9 cellular contexts compared by ENCODE assay signal in genomic region chr2:232522014-232522854, GRCh38. TPM values are rescaled to one million over a fixed set of nuclear protein-coding genes. Genes with fewer than 3 reads are reported as not detected.
DNase-seq lines count a peak whose midpoint lies in the region; FAIRE-seq and TF ChIP-seq lines count a peak whose summit lies in the region.
"Had no signal": no experiment of that assay in that cellular context is flagged by ENCODE, and none has a peak within 500 bp of the region (broad histone marks: within the 10 kb centered on the region; RNA-seq: fewer than 3 reads in every experiment).

No MANE protein-coding gene starts in this region.

- no peak overlapping the region for H3K4me2 ChIP-seq in endothelial cell of umbilical vein (ENCODE audit: insufficient read depth, low read length)

- FAIRE-seq in endothelial cell of umbilical vein (lab: Jason Lieb, UNC), result no peak

- dilution Hi-C loops in endothelial cell of umbilical vein (cut with MboI; ENCODE audit: extremely low pct_ligation_motif_present, low sequenced_read_pairs), result no loop called here

- no peaks in the 10 kb centered on the region for H3K9me3 Mint-ChIP-seq in neural crest cell

- H3K36me3 ChIP-seq in endothelial cell of umbilical vein (ENCODE audit: control insufficient read depth in 2 of 2, extremely low read depth in 1 of 2, insufficient read depth in 2 of 2, low read length in 2 of 2), result no peaks in the 10 kb centered on the region

- intact Hi-C loops in endothelial cell of umbilical vein (cut with micrococcal nuclease), result loop anchor here (5.0 kb wide), 1 partner anchor 615 kb away; no protein-coding TSS in a partner anchor
- intact Hi-C loops in posterior vena cava (cut with DNase I), result loop anchor here in 1 of 2 donors (10.0 kb wide), 2 partner anchors 77 to 607 kb away; no protein-coding TSS in a partner anchor

- H3K4me3 ChIP-seq in endothelial cell of umbilical vein (replicated peaks in 1 of 3; ENCODE audit: insufficient read depth in 1 of 3, low read depth in 1 of 3, low read length in 3 of 3), result no peak overlapping the region

- no peaks in the 10 kb centered on the region for H3K9me3 ChIP-seq in endothelial cell of umbilical vein (replicated peaks; ENCODE audit: control insufficient read depth, insufficient read depth, low read length)

- no peaks in the 10 kb centered on the region for H3K79me2 ChIP-seq in endothelial cell of umbilical vein (ENCODE audit: control insufficient read depth, insufficient read depth, low read length)

- H3K4me1 ChIP-seq in endothelial cell of umbilical vein (ENCODE audit: control insufficient read depth, extremely low read depth, insufficient read depth, low read length), result no peaks in the 10 kb centered on the region

- TF ChIP-seq RAD21 in Ishikawa (IDR thresholded peaks at IDR 0.05; ENCODE audit: low read depth), result peak; percentile 81

- TF ChIP-seq CTCF in endothelial cell of umbilical vein (IDR thresholded peaks at IDR 0.05; ENCODE audit: extremely low read depth in 1 of 2, insufficient read depth in 1 of 2, low read depth in 1 of 2, low read length in 2 of 2), result peak; percentile 63 to 76
- peak; percentile 97 for TF ChIP-seq CTCF in neural crest cell (conservative IDR thresholded peaks at IDR 0.05)

- H2AFZ ChIP-seq in endothelial cell of umbilical vein (ENCODE audit: low read depth, low read length), result no peak overlapping the region

- no peaks in the 10 kb centered on the region for H3K9me1 ChIP-seq in endothelial cell of umbilical vein (replicated peaks; ENCODE audit: control insufficient read depth, extremely low read depth, insufficient read depth, low read length)

- DNase-seq in Daoy (ENCODE audit: low read depth) (peak; percentile 45), endothelial cell of umbilical vein (ENCODE audit: low read depth, low spot score) (peak; percentile 10), neural crest cell (ENCODE audit: low read depth, low spot score) (peak; percentile 74), substantia nigra (lab: John Stamatoyannopoulos, UW) (peak in 36 of 49 donors; percentile 3 to 80 (median 30)), NCI-H2171 (lab: John Stamatoyannopoulos, UW) (no peak), posterior vena cava (ENCODE audit: low spot score) (no peak)
- DNase-seq in activated CD8-positive, alpha-beta memory T cell treated with anti-CD3 and anti-CD28 coated beads for 24 hours, result peak; percentile 91

- H3K4me1 Mint-ChIP-seq in neural crest cell, result peaks cover 30% of the 10 kb centered on the region

- H4K20me1 ChIP-seq in endothelial cell of umbilical vein (replicated peaks; ENCODE audit: control insufficient read depth, extremely low read depth, insufficient read depth, low read length), result no peaks in the 10 kb centered on the region

- H3K9ac ChIP-seq in endothelial cell of umbilical vein (replicated peaks; ENCODE audit: extremely low read depth, insufficient read depth, low read length), result no peak overlapping the region

- no peak for TF ChIP-seq EP300 in Ishikawa (IDR thresholded peaks at IDR 0.05; ENCODE audit: borderline replicate concordance)

- H3K27ac Mint-ChIP-seq in neural crest cell (ENCODE audit: unreplicated experiment), result no peak overlapping the region

- peaks cover 21 to 31% of the 10 kb centered on the region in 2 experiments for H3K27me3 ChIP-seq in endothelial cell of umbilical vein (ENCODE audit: control insufficient read depth in 2 of 2, insufficient read depth in 2 of 2, low read length in 2 of 2)

- POLR2A ChIA-PET in endothelial cell of umbilical vein (lab: Charles Lee), result no interaction called here

- H3K27ac ChIP-seq in endothelial cell of umbilical vein (ENCODE audit: insufficient read depth, low read depth, low read length) (no peak overlapping the region), substantia nigra (ENCODE audit: low read depth, low read length, poor library complexity, severe bottlenecking) (no peak overlapping the region)

- H3K4me3 Mint-ChIP-seq in neural crest cell, result no peak overlapping the region

- no TSS peak for BruUV-seq in endothelial cell of umbilical vein (replicated peaks; lab: Mats Ljungman, UMichigan)

- peaks cover 42% of the 10 kb centered on the region for H3K27me3 Mint-ChIP-seq in neural crest cell (ENCODE audit: low read depth)

- H3K36me3 Mint-ChIP-seq in neural crest cell (ENCODE audit: low read depth), result no peaks in the 10 kb centered on the region

- no peak for TF ChIP-seq POLR2A in endothelial cell of umbilical vein (IDR thresholded peaks at IDR 0.05; ENCODE audit: low read depth, low read length)

- CTCF ChIA-PET in endothelial cell of umbilical vein (lab: Charles Lee), result interaction anchor here (1.2 to 4.6 kb wide), 6 partner anchors 10 to 78 kb away, joined by 3 to 44 read pairs (median 5); partner anchors contain the start of genes EIF4E2 and TIGD1

TF ChIP-seq in Ishikawa, 13 proteins besides CTCF, POLR2A, EP300 and RAD21 (continues in another document):
- TF ChIP-seq YY1 (IDR thresholded peaks at IDR 0.05; ENCODE audit: low read depth), result no peak

TF ChIP-seq in endothelial cell of umbilical vein, 7 proteins besides CTCF, POLR2A, EP300 and RAD21:
- no peak for TF ChIP-seq MAX (IDR thresholded peaks at IDR 0.05; ENCODE audit: insufficient read depth, insufficient read length)
TF ChIP-seq in endothelial cell of umbilical vein: peak in this region for 0.

RNA-seq across cellular contexts. Expression of gene PRSS56, which starts 2.0 kb away (rescaled TPM):
- not detected in 2 replicates for total RNA-seq in Daoy (2014; rRNA removed; shearing (Covaris generic))
- total RNA-seq in endothelial cell of umbilical vein (not detected in 2 replicates), neural crest cell (52.4 and 54.2 TPM in 2 replicates), posterior vena cava (not detected)
- polyA plus RNA-seq in endothelial cell of umbilical vein, result not detected in 2 replicates
- not detected in 2 replicates for polyA plus RNA-seq in endothelial cell of umbilical vein (2011; cell fraction: cytosol; rRNA removed)
- not detected in 2 replicates for polyA plus RNA-seq in endothelial cell of umbilical vein (2011; cell fraction: nucleus; rRNA removed)
- not detected in 2 replicates for polyA plus RNA-seq in endothelial cell of umbilical vein (2012)
- polyA minus RNA-seq in endothelial cell of umbilical vein, result not detected in 2 replicates
- polyA minus RNA-seq in endothelial cell of umbilical vein (2011; cell fraction: cytosol; rRNA and poly(A)+ RNA removed), result not detected
- polyA minus RNA-seq in endothelial cell of umbilical vein (2011; cell fraction: nucleus; rRNA and poly(A)+ RNA removed), result not detected in 2 replicates
- total RNA-seq: T-helper 1 cell treated with Interleukin-12 subunit alpha and Interleukin-12 subunit beta and Interleukin-4 antibody, amounts not matched to agents 30 ng/mL and 1 ng/mL, for 36 hours had no signal

RNA-seq across cellular contexts. Expression of gene CHRND, which starts 3.7 kb away (rescaled TPM):
- total RNA-seq in Daoy (2014; rRNA removed; shearing (Covaris generic)), result not detected in 2 replicates
- total RNA-seq in endothelial cell of umbilical vein (not detected in 2 replicates), neural crest cell (4.1 and 5.8 TPM in 2 replicates), posterior vena cava (not detected)
- polyA plus RNA-seq in endothelial cell of umbilical vein, result not detected in 2 replicates
- polyA plus RNA-seq in endothelial cell of umbilical vein (2011; cell fraction: cytosol; rRNA removed), result not detected in 2 replicates
- polyA plus RNA-seq in endothelial cell of umbilical vein (2011; cell fraction: nucleus; rRNA removed), result not detected in 2 replicates
- not detected in 2 replicates for polyA plus RNA-seq in endothelial cell of umbilical vein (2012)
- not detected in 2 replicates for polyA minus RNA-seq in endothelial cell of umbilical vein
- polyA minus RNA-seq in endothelial cell of umbilical vein (2011; cell fraction: cytosol; rRNA and poly(A)+ RNA removed), result not detected
- not detected in 2 replicates for polyA minus RNA-seq in endothelial cell of umbilical vein (2011; cell fraction: nucleus; rRNA and poly(A)+ RNA removed)
- total RNA-seq: T-helper 1 cell treated with Interleukin-12 subunit alpha and Interleukin-12 subunit beta and Interleukin-4 antibody, amounts not matched to agents 30 ng/mL and 1 ng/mL, for 36 hours had no signal

RNA-seq across cellular contexts. Expression of gene CHRNG, which starts 17.3 kb away (rescaled TPM):
- not detected in 2 replicates for total RNA-seq in Daoy (2014; rRNA removed; shearing (Covaris generic))
- total RNA-seq in endothelial cell of umbilical vein (not detected in 2 replicates), neural crest cell (not detected in 2 replicates), posterior vena cava (not detected)
- polyA plus RNA-seq in endothelial cell of umbilical vein, result not detected in 2 replicates
- polyA plus RNA-seq in endothelial cell of umbilical vein (2011; cell fraction: cytosol; rRNA removed), result not detected in 2 replicates
- not detected in 2 replicates for polyA plus RNA-seq in endothelial cell of umbilical vein (2011; cell fraction: nucleus; rRNA removed)
- polyA plus RNA-seq in endothelial cell of umbilical vein (2012), result not detected in 2 replicates
- not detected in 2 replicates for polyA minus RNA-seq in endothelial cell of umbilical vein
- polyA minus RNA-seq in endothelial cell of umbilical vein (2011; cell fraction: cytosol; rRNA and poly(A)+ RNA removed), result not detected
- polyA minus RNA-seq in endothelial cell of umbilical vein (2011; cell fraction: nucleus; rRNA and poly(A)+ RNA removed), result not detected in 2 replicates
- total RNA-seq: T-helper 1 cell treated with Interleukin-12 subunit alpha and Interleukin-12 subunit beta and Interleukin-4 antibody, amounts not matched to agents 30 ng/mL and 1 ng/mL, for 36 hours had no signal

RNA-seq across cellular contexts. Expression of gene TIGD1, which starts 28.1 kb away (rescaled TPM):
- 5.4 and 8.4 TPM in 2 replicates for total RNA-seq in Daoy (2014; rRNA removed; shearing (Covaris generic))
- total RNA-seq in endothelial cell of umbilical vein, result 2.9 and 3.3 TPM in 2 replicates
- polyA plus RNA-seq in endothelial cell of umbilical vein, result 1.2 and 1.6 TPM in 2 replicates
- 1.5 TPM in 2 replicates for polyA plus RNA-seq in endothelial cell of umbilical vein (2011; cell fraction: cytosol; rRNA removed)
- polyA plus RNA-seq in endothelial cell of umbilical vein (2011; cell fraction: nucleus; rRNA removed), result 4.8 and 6.3 TPM in 2 replicates
- 1.9 and 2.7 TPM in 2 replicates for polyA plus RNA-seq in endothelial cell of umbilical vein (2012)
- 3.1 and 3.8 TPM in 2 replicates for polyA minus RNA-seq in endothelial cell of umbilical vein
- 1.7 TPM for polyA minus RNA-seq in endothelial cell of umbilical vein (2011; cell fraction: cytosol; rRNA and poly(A)+ RNA removed)
- polyA minus RNA-seq in endothelial cell of umbilical vein (2011; cell fraction: nucleus; rRNA and poly(A)+ RNA removed), result 8.4 and 10.9 TPM in 2 replicates
- total RNA-seq in neural crest cell, result 11.8 and 12.8 TPM in 2 replicates
- 1 to 10 TPM; 2.2 to 3.0 TPM for total RNA-seq in posterior vena cava

RNA-seq across cellular contexts. Expression of gene EIF4E2, which starts 28.3 kb away (rescaled TPM):
- 80.5 and 109 TPM in 2 replicates for total RNA-seq in Daoy (2014; rRNA removed; shearing (Covaris generic))
- 96.5 and 96.9 TPM in 2 replicates for total RNA-seq in endothelial cell of umbilical vein
- polyA plus RNA-seq in endothelial cell of umbilical vein, result 31.7 and 50.0 TPM in 2 replicates
- polyA plus RNA-seq in endothelial cell of umbilical vein (2011; cell fraction: cytosol; rRNA removed), result 51.9 and 59.4 TPM in 2 replicates
- 73.0 and 98.1 TPM in 2 replicates for polyA plus RNA-seq in endothelial cell of umbilical vein (2011; cell fraction: nucleus; rRNA removed)
- polyA plus RNA-seq in endothelial cell of umbilical vein (2012), result 130 and 144 TPM in 2 replicates
- 38.2 and 44.9 TPM in 2 replicates for polyA minus RNA-seq in endothelial cell of umbilical vein
- 17.1 TPM for polyA minus RNA-seq in endothelial cell of umbilical vein (2011; cell fraction: cytosol; rRNA and poly(A)+ RNA removed)
- polyA minus RNA-seq in endothelial cell of umbilical vein (2011; cell fraction: nucleus; rRNA and poly(A)+ RNA removed), result 42.8 and 44.9 TPM in 2 replicates
- 85.7 and 89.0 TPM in 2 replicates for total RNA-seq in neural crest cell
- total RNA-seq in posterior vena cava, result 10 to 100 TPM; 49.1 to 49.6 TPM

Comparison
In these comparisons a context has a peak if more than half of its experiments do, and no peak if none do; other contexts are left out.
1. DNase-seq: peak in Daoy (single experiment), activated CD8-positive, alpha-beta memory T cell treated with anti-CD3 and anti-CD28 coated beads for 24 hours (single experiment), endothelial cell of umbilical vein (single experiment), neural crest cell (single experiment) and substantia nigra (36 of 49); none in NCI-H2171 (single experiment) and posterior vena cava (single experiment).
2. RNA of gene PRSS56, which starts 2.0 kb away (total RNA-seq): 52.4 to 54.2 TPM in neural crest cell; not detected in Daoy, not detected in endothelial cell of umbilical vein and not detected in posterior vena cava; every median in the first group is over 10 times any median in the second.